13 cellular contexts compared by ENCODE assay signal in the genomic region with DNA sequence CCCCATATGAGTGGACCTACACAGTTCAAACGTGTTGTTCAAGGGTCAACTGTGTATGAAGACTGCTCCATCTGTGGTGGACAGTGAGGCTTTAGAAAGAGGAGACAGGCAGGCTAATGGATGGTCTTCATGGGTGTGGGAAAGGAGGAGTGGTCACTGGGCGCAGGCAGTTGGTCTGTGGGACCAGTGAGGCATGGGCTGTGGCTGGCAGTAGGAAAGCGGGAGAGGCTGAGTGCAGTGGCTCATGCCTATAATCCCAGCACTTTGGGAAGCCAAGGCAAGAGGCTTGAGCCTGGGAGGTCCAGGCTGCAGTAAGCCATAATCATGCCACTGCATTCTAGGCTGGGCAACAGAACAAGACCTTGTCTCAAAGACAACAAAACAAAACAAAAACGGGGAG. TPM values are rescaled to one million over a fixed set of nuclear protein-coding genes. Genes with fewer than 3 reads are reported as not detected.
DNase-seq lines count a peak whose midpoint lies in the region; ATAC-seq and TF ChIP-seq lines count a peak whose summit lies in the region.
"Had no signal": no experiment of that assay in that cellular context is flagged by ENCODE, and none has a peak within 500 bp of the region (broad histone marks: within the 10 kb centered on the region; RNA-seq: fewer than 3 reads in every experiment).

No MANE protein-coding gene starts in this region.

- H3K36me3 Mint-ChIP-seq in CD8-positive, alpha-beta T cell = peaks cover 2% of the 10 kb centered on the region
- peaks cover 6 to 23% of the 10 kb centered on the region in 2 donors for H3K36me3 Mint-ChIP-seq in activated naive CD4-positive, alpha-beta T cell treated with anti-CD3 and anti-CD28 coated beads, Interleukin-2, amount 50 U/mL, for 72 hours
- H3K36me3 Mint-ChIP-seq in natural killer cell = no peaks in the 10 kb centered on the region

- intact Hi-C loops in CD8-positive, alpha-beta T cell (cut with DNase I, micrococcal nuclease) = no loop called here
- intact Hi-C loops in natural killer cell (cut with micrococcal nuclease) = no loop called here

- H3K27ac Mint-ChIP-seq in CD8-positive, alpha-beta T cell = peak overlapping the region; percentile 46
- H3K27ac Mint-ChIP-seq in activated naive CD4-positive, alpha-beta T cell treated with anti-CD3 and anti-CD28 coated beads, Interleukin-2, amount 50 U/mL, for 72 hours = peak overlapping the region; percentile 61 to 98
- peak overlapping the region; percentile 95 to 97 for H3K27ac Mint-ChIP-seq in natural killer cell

- H3K9me3 Mint-ChIP-seq in CD8-positive, alpha-beta T cell = no peaks in the 10 kb centered on the region
- no peaks in the 10 kb centered on the region for H3K9me3 Mint-ChIP-seq in activated naive CD4-positive, alpha-beta T cell treated with anti-CD3 and anti-CD28 coated beads, Interleukin-2, amount 50 U/mL, for 72 hours
- H3K9me3 Mint-ChIP-seq in natural killer cell = no peaks in the 10 kb centered on the region

- no peak for TF ChIP-seq CTCF in 22Rv1 (IDR thresholded peaks at IDR 0.05)
- TF ChIP-seq CTCF in CD8-positive, alpha-beta T cell (IDR thresholded peaks at IDR 0.05) = no peak
- no peak for TF ChIP-seq CTCF in natural killer cell (IDR thresholded peaks at IDR 0.05)

- CTCF ChIA-PET in CD8-positive, alpha-beta T cell (lab: Charles Lee) = interaction anchor here (1.8 to 47.8 kb wide), 2 partner anchors 12 to 42 kb away, joined by 4 to 1615 read pairs; a partner anchor contains a TSS

- peaks cover 36% of the 10 kb centered on the region for H3K4me1 ChIP-seq in CD8-positive, alpha-beta T cell (ENCODE audit: insufficient read depth, low read length)

- peak overlapping the region; percentile 97 for H3K4me3 Mint-ChIP-seq in CD8-positive, alpha-beta T cell
- peak overlapping the region; percentile 81 for H3K4me3 Mint-ChIP-seq in natural killer cell

- H3K27ac ChIP-seq in 22Rv1 = 0 out of 2 replicates have a peak overlapping the region, but pooled peaks have one; percentile 85
- H3K27ac ChIP-seq in CD8-positive, alpha-beta T cell (ENCODE audit: low read depth, low read length) = no peak overlapping the region

- H3K4me3 ChIP-seq in CD8-positive, alpha-beta T cell (ENCODE audit: low read depth, low read length) = no peak overlapping the region

- H3K27me3 Mint-ChIP-seq in CD8-positive, alpha-beta T cell (ENCODE audit: low read depth) = peaks cover 3% of the 10 kb centered on the region
- peaks cover 0 to 7% of the 10 kb centered on the region in 2 donors for H3K27me3 Mint-ChIP-seq in natural killer cell (ENCODE audit: low read depth in 2 of 2)

- POLR2A ChIA-PET in CD8-positive, alpha-beta T cell (lab: Charles Lee) = interaction anchor here (0.7 kb wide), 1 partner anchor 31 kb away, joined by 3 read pairs; no protein-coding TSS in a partner anchor

- DNase-seq in CD8-positive, alpha-beta T cell = no peak
- no peak for DNase-seq in activated naive CD4-positive, alpha-beta T cell treated with anti-CD3 and anti-CD28 coated beads, Interleukin-2, amount 50 U/mL, for 72 hours (ENCODE audit: low spot score in 2 of 2)
- DNase-seq in natural killer cell = no peak
- DNase-seq in midbrain (lab: John Stamatoyannopoulos, UW) = no peak
- no peak for DNase-seq in mucosa of gallbladder (ENCODE audit: low spot score)
- no peak for DNase-seq in AG08396 (ENCODE audit: low spot score)
- DNase-seq: activated gamma-delta T cell treated with Interleukin-2 at 50 U/mL for 16 hours, cortex of kidney, NCI-H226, occipital lobe, RPMI8226 had no signal

- peaks cover 35% of the 10 kb centered on the region for H3K4me1 Mint-ChIP-seq in CD8-positive, alpha-beta T cell (ENCODE audit: low read depth)
- H3K4me1 Mint-ChIP-seq in natural killer cell = peaks cover 31 to 40% of the 10 kb centered on the region in 2 donors

- H3K36me3 ChIP-seq in CD8-positive, alpha-beta T cell (ENCODE audit: insufficient read depth, low read length) = no peaks in the 10 kb centered on the region

- no peaks in the 10 kb centered on the region for H3K9me3 ChIP-seq in CD8-positive, alpha-beta T cell (ENCODE audit: low read length)

- H3K27me3 ChIP-seq in CD8-positive, alpha-beta T cell (ENCODE audit: insufficient read depth, low read length) = no peaks in the 10 kb centered on the region

- no peak for ATAC-seq in CD8-positive, alpha-beta T cell
- ATAC-seq in activated naive CD4-positive, alpha-beta T cell treated with anti-CD3 and anti-CD28 coated beads, Interleukin-2, amount 50 U/mL, for 72 hours = no peak
- ATAC-seq in natural killer cell = no peak
- no peak for ATAC-seq in GM19455 (IDR thresholded peaks at IDR 0.05; ENCODE audit: unreplicated experiment)

RNA-seq across cellular contexts. Expression of a gene that starts 2.0 kb away (rescaled TPM):
- total RNA-seq in CD8-positive, alpha-beta T cell = 10 to 100 TPM; 59.7 to 60.0 TPM
- 10 to 100 TPM; 29.8 to 76.0 TPM for total RNA-seq in activated naive CD4-positive, alpha-beta T cell treated with anti-CD3 and anti-CD28 coated beads, Interleukin-2, amount 50 U/mL, for 72 hours
- 100 to 1,000 TPM in 1 of 3 donors, 10 to 100 TPM in 2; 72.5 to 177 (median 96.7) TPM for total RNA-seq in natural killer cell
- total RNA-seq in mucosa of gallbladder = 131 TPM

RNA-seq across cellular contexts. Expression of a gene that starts 20.5 kb away (rescaled TPM):
- total RNA-seq in CD8-positive, alpha-beta T cell = 10 to 100 TPM; 19.1 to 19.3 TPM
- 10 to 100 TPM; 28.5 to 46.8 TPM for total RNA-seq in activated naive CD4-positive, alpha-beta T cell treated with anti-CD3 and anti-CD28 coated beads, Interleukin-2, amount 50 U/mL, for 72 hours
- total RNA-seq in natural killer cell (10 to 100 TPM; 18.6 to 32.8 (median 23.3) TPM), mucosa of gallbladder (38.6 TPM)

RNA-seq across cellular contexts. Expression of a gene that starts 30.2 kb away (rescaled TPM):
- total RNA-seq in CD8-positive, alpha-beta T cell = under 1 TPM in 1 of 2 experiments, not detected in 1; 0.22 TPM
- total RNA-seq in activated naive CD4-positive, alpha-beta T cell treated with anti-CD3 and anti-CD28 coated beads, Interleukin-2, amount 50 U/mL, for 72 hours = not detected
- total RNA-seq in natural killer cell (not detected), mucosa of gallbladder (0.46 TPM)
- total RNA-seq: occipital lobe had no signal

RNA-seq across cellular contexts. Expression of a gene that starts 42.5 kb away (rescaled TPM):
- 100 to 1,000 TPM; 603 to 632 TPM for total RNA-seq in CD8-positive, alpha-beta T cell
- total RNA-seq in activated naive CD4-positive, alpha-beta T cell treated with anti-CD3 and anti-CD28 coated beads, Interleukin-2, amount 50 U/mL, for 72 hours = 10 to 100 TPM in 1 of 2 donors, 1 to 10 TPM in 1; 9.9 to 32.9 TPM
- 100 to 1,000 TPM; 403 to 663 (median 424) TPM for total RNA-seq in natural killer cell
- total RNA-seq in mucosa of gallbladder = 23.9 TPM

Comparison
In these comparisons a context has a peak if more than half of its experiments do, and no peak if none do; other contexts are left out.
1. H3K27ac Mint-ChIP-seq: peak in every context shown above with its lines; median percentile 96 in natural killer cell; 80 in activated naive CD4-positive, alpha-beta T cell treated with anti-CD3 and anti-CD28 coated beads, Interleukin-2, amount 50 U/mL, for 72 hours; 46 in CD8-positive, alpha-beta T cell.